In the genomic region with DNA sequence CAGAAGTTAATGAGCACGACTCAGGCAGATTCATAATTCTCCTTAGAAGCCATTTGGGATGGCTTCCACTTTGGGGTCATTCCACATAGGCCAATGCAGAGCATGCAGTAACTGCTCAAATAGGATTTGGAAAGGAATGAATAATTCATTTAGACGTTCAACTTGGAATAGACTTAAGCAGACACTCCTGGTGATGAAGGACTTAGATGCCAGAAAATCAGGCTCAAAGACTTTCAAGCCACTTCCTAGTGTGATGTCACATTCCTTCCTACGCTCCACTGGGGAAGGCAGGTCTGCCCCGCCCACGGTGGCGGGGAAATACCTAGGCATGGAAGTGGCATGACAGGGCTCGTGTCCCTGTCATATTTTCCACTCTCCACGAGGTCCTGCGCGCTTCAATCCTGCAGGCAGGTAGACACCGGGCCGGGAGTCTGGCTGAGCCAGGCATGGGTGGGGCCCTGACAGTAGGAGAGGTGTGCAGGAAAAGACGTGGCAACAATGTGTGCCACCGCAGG, we compare ENCODE assay signal across 7 cellular contexts. TPM values are rescaled to one million over a fixed set of nuclear protein-coding genes. Genes with fewer than 3 reads are reported as not detected.
DNase-seq lines count a peak whose midpoint lies in the region; ATAC-seq and TF ChIP-seq lines count a peak whose summit lies in the region.

A gene (plus strand): TSS at position 348 of the 515 bp plus-strand sequence. CDS start 845 bp downstream, outside the sequence.

- DNase-seq in WTC11 (ENCODE audit: low spot score) = no peak
- DNase-seq in choroid plexus epithelial cell (ENCODE audit: low read depth) = no peak
- DNase-seq in mesothelial cell of epicardium (ENCODE audit: low spot score in 2 of 2, unreplicated experiment in 2 of 2) = no peak
- DNase-seq in GM13976 (ENCODE audit: low spot score) = no peak
- no peak for DNase-seq in KBM-7

- H3K4me3 Mint-ChIP-seq in WTC11 (peak within 1 kb of the TSS; percentile 71), mesothelial cell of epicardium (peak within 1 kb of the TSS; percentile 73)

- H3K27ac Mint-ChIP-seq in WTC11 (no peak within 1 kb of the TSS), mesothelial cell of epicardium (no peak within 1 kb of the TSS)

- peaks cover 5% of the 10 kb centered on the region for H3K4me1 ChIP-seq in stomach smooth muscle (ENCODE audit: control insufficient read depth, insufficient read depth, low read length)

- H3K36me3 ChIP-seq in stomach smooth muscle (ENCODE audit: control insufficient read depth in 2 of 2, insufficient read depth in 2 of 2, low read length in 2 of 2) = no peaks in the 10 kb centered on the region

- H3K27me3 ChIP-seq in stomach smooth muscle (ENCODE audit: control insufficient read depth in 1 of 2, insufficient read depth in 2 of 2, low read length in 2 of 2) = peaks cover 15% of the 10 kb centered on the region in 2 donors

- H3K4me1 Mint-ChIP-seq in WTC11 = peaks cover 3% of the 10 kb centered on the region; the same call in 1 of the 2 replicates
- peaks cover 6% of the 10 kb centered on the region for H3K4me1 Mint-ChIP-seq in mesothelial cell of epicardium

- POLR2A ChIA-PET in WTC11 (lab: Charles Lee) = no interaction called here

- H3K36me3 Mint-ChIP-seq in WTC11 = peaks cover 2% of the 10 kb centered on the region; the same call in 1 of the 2 replicates
- no peaks in the 10 kb centered on the region for H3K36me3 Mint-ChIP-seq in mesothelial cell of epicardium

- H3K27me3 Mint-ChIP-seq in WTC11 (ENCODE audit: low read depth) (peaks cover 48% of the 10 kb centered on the region), mesothelial cell of epicardium (ENCODE audit: low read depth) (peaks cover 35% of the 10 kb centered on the region)

- no peaks in the 10 kb centered on the region for H3K9me3 ChIP-seq in stomach smooth muscle (ENCODE audit: control insufficient read depth in 2 of 2, low read length in 2 of 2)

- in situ Hi-C loops in GM13976 (cut with MboI; ENCODE audit: low sequenced_read_pairs, unreplicated experiment) = no loop called here
- in situ Hi-C loops in KBM-7 (cut with MboI; ENCODE audit: low pct_unique_long_range_greater_than_20kb, low sequenced_read_pairs) = no loop called here

- no peak for ATAC-seq in WTC11
- ATAC-seq in GM21528 (IDR thresholded peaks at IDR 0.05; ENCODE audit: low FRiP score, unreplicated experiment) = no peak

- peak within 1 kb of the TSS; percentile 6 to 55 for H3K9ac ChIP-seq in stomach smooth muscle (ENCODE audit: low read length in 2 of 2)

- no peak within 1 kb of the TSS for H3K27ac ChIP-seq in stomach smooth muscle (ENCODE audit: low read length)

- H3K9me3 Mint-ChIP-seq in WTC11 (peaks cover 3% of the 10 kb centered on the region), mesothelial cell of epicardium (no peaks in the 10 kb centered on the region)

- CTCF ChIA-PET in WTC11 (lab: Charles Lee) = interaction anchor here (0.7 to 2.2 kb wide), 8 partner anchors 9 to 429 kb away, joined by 3 to 13 read pairs (median 6); no protein-coding TSS in a partner anchor

- TF ChIP-seq CTCF in WTC11 (IDR thresholded peaks at IDR 0.05) = no peak
- no peak for TF ChIP-seq CTCF in choroid plexus epithelial cell (conservative IDR thresholded peaks at IDR 0.05; ENCODE audit: low read depth, low read length)
- TF ChIP-seq CTCF in mesothelial cell of epicardium (IDR thresholded peaks at IDR 0.05; ENCODE audit: unreplicated experiment) = no peak
- no peak for TF ChIP-seq CTCF in GM13976 (IDR thresholded peaks at IDR 0.05; ENCODE audit: borderline replicate concordance, control extremely low read depth, extremely low read depth, insufficient read depth, missing control alignments)

- H3K4me3 ChIP-seq in choroid plexus epithelial cell (ENCODE audit: low read depth, low read length) = peak within 1 kb of the TSS; percentile 63
- H3K4me3 ChIP-seq in stomach smooth muscle (ENCODE audit: low read length in 2 of 2) = peak within 1 kb of the TSS; percentile 73 to 81

TF ChIP-seq in WTC11, 78 proteins besides CTCF, POLR2A, EP300 and RAD21:
- TF ChIP-seq, protein P1, sequence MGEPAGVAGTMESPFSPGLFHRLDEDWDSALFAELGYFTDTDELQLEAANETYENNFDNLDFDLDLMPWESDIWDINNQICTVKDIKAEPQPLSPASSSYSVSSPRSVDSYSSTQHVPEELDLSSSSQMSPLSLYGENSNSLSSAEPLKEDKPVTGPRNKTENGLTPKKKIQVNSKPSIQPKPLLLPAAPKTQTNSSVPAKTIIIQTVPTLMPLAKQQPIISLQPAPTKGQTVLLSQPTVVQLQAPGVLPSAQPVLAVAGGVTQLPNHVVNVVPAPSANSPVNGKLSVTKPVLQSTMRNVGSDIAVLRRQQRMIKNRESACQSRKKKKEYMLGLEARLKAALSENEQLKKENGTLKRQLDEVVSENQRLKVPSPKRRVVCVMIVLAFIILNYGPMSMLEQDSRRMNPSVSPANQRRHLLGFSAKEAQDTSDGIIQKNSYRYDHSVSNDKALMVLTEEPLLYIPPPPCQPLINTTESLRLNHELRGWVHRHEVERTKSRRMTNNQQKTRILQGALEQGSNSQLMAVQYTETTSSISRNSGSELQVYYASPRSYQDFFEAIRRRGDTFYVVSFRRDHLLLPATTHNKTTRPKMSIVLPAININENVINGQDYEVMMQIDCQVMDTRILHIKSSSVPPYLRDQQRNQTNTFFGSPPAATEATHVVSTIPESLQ (CRISPR knock-in tag; IDR thresholded peaks at IDR 0.05) = no peak
- no peak for TF ChIP-seq JAZF1 (CRISPR knock-in tag; IDR thresholded peaks at IDR 0.05)
- no peak for TF ChIP-seq OVOL2 (CRISPR knock-in tag; IDR thresholded peaks at IDR 0.05; ENCODE audit: borderline replicate concordance)
- no peak for TF ChIP-seq ZNF416 (CRISPR knock-in tag; IDR thresholded peaks at IDR 0.05)
- TF ChIP-seq, protein P2, sequence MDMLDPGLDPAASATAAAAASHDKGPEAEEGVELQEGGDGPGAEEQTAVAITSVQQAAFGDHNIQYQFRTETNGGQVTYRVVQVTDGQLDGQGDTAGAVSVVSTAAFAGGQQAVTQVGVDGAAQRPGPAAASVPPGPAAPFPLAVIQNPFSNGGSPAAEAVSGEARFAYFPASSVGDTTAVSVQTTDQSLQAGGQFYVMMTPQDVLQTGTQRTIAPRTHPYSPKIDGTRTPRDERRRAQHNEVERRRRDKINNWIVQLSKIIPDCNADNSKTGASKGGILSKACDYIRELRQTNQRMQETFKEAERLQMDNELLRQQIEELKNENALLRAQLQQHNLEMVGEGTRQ (CRISPR knock-in tag; IDR thresholded peaks at IDR 0.05) = no peak
- TF ChIP-seq NR3C1 (CRISPR knock-in tag; conservative IDR thresholded peaks at IDR 0.05; ENCODE audit: low read depth) = no peak
- TF ChIP-seq, protein P3, sequence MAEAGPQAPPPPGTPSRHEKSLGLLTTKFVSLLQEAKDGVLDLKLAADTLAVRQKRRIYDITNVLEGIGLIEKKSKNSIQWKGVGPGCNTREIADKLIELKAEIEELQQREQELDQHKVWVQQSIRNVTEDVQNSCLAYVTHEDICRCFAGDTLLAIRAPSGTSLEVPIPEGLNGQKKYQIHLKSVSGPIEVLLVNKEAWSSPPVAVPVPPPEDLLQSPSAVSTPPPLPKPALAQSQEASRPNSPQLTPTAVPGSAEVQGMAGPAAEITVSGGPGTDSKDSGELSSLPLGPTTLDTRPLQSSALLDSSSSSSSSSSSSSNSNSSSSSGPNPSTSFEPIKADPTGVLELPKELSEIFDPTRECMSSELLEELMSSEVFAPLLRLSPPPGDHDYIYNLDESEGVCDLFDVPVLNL (CRISPR knock-in tag; IDR thresholded peaks at IDR 0.05; ENCODE audit: borderline replicate concordance, low read depth) = no peak
- TF ChIP-seq GRHL2 (CRISPR knock-in tag; IDR thresholded peaks at IDR 0.05; ENCODE audit: insufficient replicate concordance, severe bottlenecking) = no peak

RNA-seq across cellular contexts. Expression of the gene that starts here (rescaled TPM):
- 0.11 TPM in 1 of 3 replicates, not detected in the others for total RNA-seq in WTC11 (2021)
- 0.40 TPM in 1 of 3 replicates, not detected in the others for total RNA-seq in mesothelial cell of epicardium
